Comparison of ENCODE assay signal across 29 cellular contexts in genomic region chr6:119142637-119143036, GRCh38.
"Had no signal": no experiment of that assay in that cellular context is flagged by ENCODE, and none has a peak within 500 bp of the region (broad histone marks: within the 10 kb centered on the region; RNA-seq: fewer than 3 reads in every experiment).

No MANE protein-coding gene starts in this region.

- H3K36me3 Mint-ChIP-seq: activated CD4-positive, alpha-beta memory T cell treated with anti-CD3 and anti-CD28 coated beads for 36 hours; activated naive CD4-positive, alpha-beta T cell treated with anti-CD3 and anti-CD28 coated beads, Interleukin-2, amount 10 ng/mL, durations not matched to agents 7 days and 5 days; activated naive CD4-positive, alpha-beta T cell treated with anti-CD3 and anti-CD28 coated beads, Interleukin-2, amount 50 U/mL, for 72 hours; brain had no signal

- H3K9me3 ChIP-seq: ascending aorta, breast epithelium, colonic mucosa, gastroesophageal sphincter had no signal

- H3K27me3 ChIP-seq: ascending aorta, breast epithelium, cardiac muscle cell, colonic mucosa, gastroesophageal sphincter, heart right ventricle had no signal

- FAIRE-seq: endometrium had no signal

- DNase-seq: activated CD4-positive, alpha-beta memory T cell treated with anti-CD3 and anti-CD28 coated beads for 36 hours; activated CD4-positive, alpha-beta T cell treated with anti-CD3 and anti-CD28 coated beads for 36 hours; activated CD4-positive, alpha-beta T cell treated with anti-CD3 and anti-CD28 coated beads, Interleukin-2, amount 10 ng/mL, durations not matched to agents 24 days and 14 days; activated CD4-positive, CD25-positive, alpha-beta regulatory T cell; activated CD4-positive, CD25-positive, alpha-beta regulatory T cell treated with anti-CD3 and anti-CD28 coated beads, Interleukin-2, amount 50 U/mL, for 72 hours; activated CD8-positive, alpha-beta memory T cell treated with anti-CD3 and anti-CD28 coated beads, Interleukin-2, amount 50 U/mL, for 48 hours; activated CD8-positive, alpha-beta T cell treated with anti-CD3 and anti-CD28 coated beads, Interleukin-2, amount 10 ng/mL, durations not matched to agents 7 days and 5 days; activated gamma-delta T cell; activated naive CD4-positive, alpha-beta T cell; activated naive CD4-positive, alpha-beta T cell treated with anti-CD3 and anti-CD28 coated beads, Interleukin-2, amount 10 ng/mL, durations not matched to agents 7 days and 5 days; activated naive CD8-positive, alpha-beta T cell treated with anti-CD3 and anti-CD28 coated beads, Interleukin-2, amount 10 ng/mL, durations not matched to agents 7 days and 5 days; activated T-cell treated with anti-CD3 and anti-CD28 coated beads for 4 hours; activated T-cell treated with anti-CD3 and anti-CD28 coated beads, Interleukin-2, amount 50 U/mL, for 24 hours; activated T-cell treated with anti-CD3 and anti-CD28 coated beads, Interleukin-2, amount 50 U/mL, for 72 hours; central memory CD4-positive, alpha-beta T cell; cerebellar nuclear complex; colonic mucosa; effector CD8-positive, alpha-beta T cell; foreskin melanocyte; heart right ventricle; T-helper 2 cell had no signal

- H3K9me3 Mint-ChIP-seq: activated CD4-positive, alpha-beta memory T cell treated with anti-CD3 and anti-CD28 coated beads for 36 hours; activated CD4-positive, alpha-beta T cell treated with anti-CD3 and anti-CD28 coated beads, Interleukin-2, amount 10 ng/mL, durations not matched to agents 24 days and 14 days; activated naive CD4-positive, alpha-beta T cell treated with anti-CD3 and anti-CD28 coated beads, Interleukin-2, amount 50 U/mL, for 72 hours; activated T-cell treated with anti-CD3 and anti-CD28 coated beads, Interleukin-2, amount 50 U/mL, for 24 hours; activated T-cell treated with anti-CD3 and anti-CD28 coated beads, Interleukin-2, amount 50 U/mL, for 72 hours; brain had no signal

- H3K27me3 Mint-ChIP-seq: activated CD4-positive, alpha-beta memory T cell treated with anti-CD3 and anti-CD28 coated beads for 36 hours; activated CD4-positive, alpha-beta T cell treated with anti-CD3 and anti-CD28 coated beads for 36 hours; activated CD4-positive, alpha-beta T cell treated with anti-CD3 and anti-CD28 coated beads, Interleukin-2, amount 10 ng/mL, durations not matched to agents 24 days and 14 days; activated naive CD4-positive, alpha-beta T cell treated with anti-CD3 and anti-CD28 coated beads, Interleukin-2, amount 10 ng/mL, durations not matched to agents 7 days and 5 days; activated naive CD8-positive, alpha-beta T cell treated with anti-CD3 and anti-CD28 coated beads, Interleukin-2, amount 10 ng/mL, durations not matched to agents 7 days and 5 days; activated T-cell treated with anti-CD3 and anti-CD28 coated beads, Interleukin-2, amount 50 U/mL, for 24 hours; brain had no signal

- H3K27ac ChIP-seq: ascending aorta, breast epithelium, cardiac muscle cell, colonic mucosa, gastroesophageal sphincter, heart right ventricle had no signal

- H3K4me3 ChIP-seq: ascending aorta, breast epithelium, cardiac muscle cell, colonic mucosa, gastroesophageal sphincter, heart right ventricle had no signal

- H3K27ac Mint-ChIP-seq: activated CD4-positive, alpha-beta memory T cell treated with anti-CD3 and anti-CD28 coated beads for 36 hours; activated CD4-positive, alpha-beta T cell treated with anti-CD3 and anti-CD28 coated beads for 36 hours; activated CD4-positive, alpha-beta T cell treated with anti-CD3 and anti-CD28 coated beads, Interleukin-2, amount 10 ng/mL, durations not matched to agents 24 days and 14 days; activated CD8-positive, alpha-beta T cell treated with anti-CD3 and anti-CD28 coated beads, Interleukin-2, amount 10 ng/mL, durations not matched to agents 7 days and 5 days; activated naive CD4-positive, alpha-beta T cell treated with anti-CD3 and anti-CD28 coated beads, Interleukin-2, amount 10 ng/mL, durations not matched to agents 7 days and 5 days; activated naive CD4-positive, alpha-beta T cell treated with anti-CD3 and anti-CD28 coated beads, Interleukin-2, amount 50 U/mL, for 72 hours; activated naive CD8-positive, alpha-beta T cell treated with anti-CD3 and anti-CD28 coated beads, Interleukin-2, amount 10 ng/mL, durations not matched to agents 7 days and 5 days; activated T-cell treated with anti-CD3 and anti-CD28 coated beads, Interleukin-2, amount 50 U/mL, for 24 hours; activated T-cell treated with anti-CD3 and anti-CD28 coated beads, Interleukin-2, amount 50 U/mL, for 72 hours; brain had no signal

- ATAC-seq: activated CD4-positive, alpha-beta T cell treated with anti-CD3 and anti-CD28 coated beads for 36 hours; activated CD8-positive, alpha-beta T cell treated with anti-CD3 and anti-CD28 coated beads, Interleukin-2, amount 10 ng/mL, durations not matched to agents 7 days and 5 days; activated naive CD4-positive, alpha-beta T cell treated with anti-CD3 and anti-CD28 coated beads, Interleukin-2, amount 50 U/mL, for 72 hours; activated T-cell treated with anti-CD3 and anti-CD28 coated beads, Interleukin-2, amount 50 U/mL, for 72 hours; esophagus mucosa; gastroesophageal sphincter; heart right ventricle had no signal

- H3K4me3 Mint-ChIP-seq: activated CD4-positive, alpha-beta memory T cell treated with anti-CD3 and anti-CD28 coated beads for 36 hours; activated CD4-positive, alpha-beta T cell treated with anti-CD3 and anti-CD28 coated beads for 36 hours; activated CD4-positive, alpha-beta T cell treated with anti-CD3 and anti-CD28 coated beads, Interleukin-2, amount 10 ng/mL, durations not matched to agents 24 days and 14 days; activated CD8-positive, alpha-beta T cell treated with anti-CD3 and anti-CD28 coated beads, Interleukin-2, amount 10 ng/mL, durations not matched to agents 7 days and 5 days; activated naive CD4-positive, alpha-beta T cell treated with anti-CD3 and anti-CD28 coated beads, Interleukin-2, amount 10 ng/mL, durations not matched to agents 7 days and 5 days; activated naive CD8-positive, alpha-beta T cell treated with anti-CD3 and anti-CD28 coated beads, Interleukin-2, amount 10 ng/mL, durations not matched to agents 7 days and 5 days; activated T-cell treated with anti-CD3 and anti-CD28 coated beads, Interleukin-2, amount 50 U/mL, for 24 hours; activated T-cell treated with anti-CD3 and anti-CD28 coated beads, Interleukin-2, amount 50 U/mL, for 72 hours; brain had no signal

- H3K4me1 ChIP-seq: breast epithelium, colonic mucosa had no signal

- H3K36me3 ChIP-seq: ascending aorta, breast epithelium, cardiac muscle cell, colonic mucosa, gastroesophageal sphincter, heart right ventricle had no signal
